8 cellular contexts compared by ENCODE assay signal in the genomic region with DNA sequence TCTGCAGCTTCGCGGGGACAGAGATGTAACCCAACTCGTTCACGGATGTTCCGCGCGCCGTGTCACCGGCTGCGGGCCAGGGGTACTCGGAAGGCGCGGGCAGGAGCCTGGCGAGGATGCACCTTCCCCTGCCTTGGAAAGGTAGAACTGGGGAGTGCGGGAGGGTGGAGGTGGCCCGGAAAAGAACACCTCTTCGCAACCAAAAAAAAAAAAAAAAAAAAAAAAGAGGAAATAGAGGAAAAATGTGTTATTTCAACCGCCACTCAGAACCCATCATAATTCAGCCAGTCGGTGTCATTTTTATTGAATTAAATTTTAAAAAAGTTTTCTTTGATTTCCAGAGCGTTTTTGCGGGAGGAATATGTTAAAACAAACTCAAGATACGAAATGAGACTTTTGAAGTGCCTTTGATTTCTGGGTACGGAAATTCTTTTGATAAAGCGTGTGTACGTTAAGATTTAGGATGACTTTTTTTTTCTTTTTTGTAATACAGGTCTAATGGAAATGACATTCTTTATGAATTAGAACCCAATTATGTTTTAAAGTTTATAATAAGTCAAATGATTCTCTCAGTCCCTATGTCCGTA. TPM values are rescaled to one million over a fixed set of nuclear protein-coding genes. Genes with fewer than 3 reads are reported as not detected.
A peak's percentile ranks its signal among the peaks of the same experiment; 100 is the strongest.
DNase-seq lines count a peak whose midpoint lies in the region; ATAC-seq and TF ChIP-seq lines count a peak whose summit lies in the region.

No MANE protein-coding gene starts in this region.

- WGBS in thymus, result under 1% methylated on average over 26 of the region's 26 CpGs

- peaks cover 20% of the 10 kb centered on the region for H3K4me1 ChIP-seq in thymus (ENCODE audit: control insufficient read depth, insufficient read depth, low read length)

- no peaks in the 10 kb centered on the region for H3K9me3 Mint-ChIP-seq in activated T-cell treated with anti-CD3 and anti-CD28 coated beads, Interleukin-2, amount 50 U/mL, for 24 hours
- H3K9me3 Mint-ChIP-seq in activated naive CD8-positive, alpha-beta T cell treated with anti-CD3 and anti-CD28 coated beads for 36 hours, result no peaks in the 10 kb centered on the region

- H3K27ac ChIP-seq in thymus (ENCODE audit: low read depth), result peak overlapping the region; percentile 100

- H3K4me3 ChIP-seq in kidney epithelial cell (ENCODE audit: low read depth, low read length), result peak overlapping the region; percentile 89
- peak overlapping the region; percentile 94 for H3K4me3 ChIP-seq in thymus (ENCODE audit: low read length)

- TF ChIP-seq CTCF in kidney epithelial cell (IDR thresholded peaks at IDR 0.05; ENCODE audit: insufficient read depth, low read length, poor library complexity, severe bottlenecking), result no peak

- ATAC-seq in GM19467 (IDR thresholded peaks at IDR 0.05; ENCODE audit: unreplicated experiment) (no peak), GM18519 (IDR thresholded peaks at IDR 0.05; ENCODE audit: low FRiP score, unreplicated experiment) (no peak)

- H3K4me1 Mint-ChIP-seq in activated T-cell treated with anti-CD3 and anti-CD28 coated beads, Interleukin-2, amount 50 U/mL, for 24 hours (ENCODE audit: low read depth), result peaks cover 53% of the 10 kb centered on the region
- peaks cover 44% of the 10 kb centered on the region for H3K4me1 Mint-ChIP-seq in activated naive CD8-positive, alpha-beta T cell treated with anti-CD3 and anti-CD28 coated beads for 36 hours

- H3K27me3 ChIP-seq in kidney epithelial cell (ENCODE audit: control insufficient read depth, insufficient read depth, low read length) (no peaks in the 10 kb centered on the region), thymus (ENCODE audit: control insufficient read depth, insufficient read depth) (no peaks in the 10 kb centered on the region)

- no peaks in the 10 kb centered on the region for H3K27me3 Mint-ChIP-seq in activated T-cell treated with anti-CD3 and anti-CD28 coated beads, Interleukin-2, amount 50 U/mL, for 24 hours
- peaks cover 4% of the 10 kb centered on the region for H3K27me3 Mint-ChIP-seq in activated naive CD8-positive, alpha-beta T cell treated with anti-CD3 and anti-CD28 coated beads for 36 hours

- no peak for DNase-seq in activated T-cell treated with anti-CD3 and anti-CD28 coated beads, Interleukin-2, amount 50 U/mL, for 24 hours
- DNase-seq in activated T-cell treated with anti-CD3 and anti-CD28 coated beads for 4 hours, result no peak
- no peak for DNase-seq in activated naive CD8-positive, alpha-beta T cell treated with anti-CD3 and anti-CD28 coated beads for 36 hours
- DNase-seq in kidney epithelial cell (ENCODE audit: low read depth), result no peak
- no peak for DNase-seq in CD1c-positive myeloid dendritic cell (ENCODE audit: extremely low spot score)

- H3K4me3 Mint-ChIP-seq in activated T-cell treated with anti-CD3 and anti-CD28 coated beads, Interleukin-2, amount 50 U/mL, for 24 hours, result peak overlapping the region; percentile 99
- peak overlapping the region; percentile 88 for H3K4me3 Mint-ChIP-seq in activated naive CD8-positive, alpha-beta T cell treated with anti-CD3 and anti-CD28 coated beads for 36 hours

- H3K9me3 ChIP-seq in thymus (ENCODE audit: control insufficient read depth), result no peaks in the 10 kb centered on the region

- H3K36me3 Mint-ChIP-seq in activated T-cell treated with anti-CD3 and anti-CD28 coated beads, Interleukin-2, amount 50 U/mL, for 24 hours (ENCODE audit: low read depth), result peaks cover 64% of the 10 kb centered on the region
- peaks cover 54% of the 10 kb centered on the region for H3K36me3 Mint-ChIP-seq in activated naive CD8-positive, alpha-beta T cell treated with anti-CD3 and anti-CD28 coated beads for 36 hours

- peak overlapping the region; percentile 99 for H3K27ac Mint-ChIP-seq in activated T-cell treated with anti-CD3 and anti-CD28 coated beads, Interleukin-2, amount 50 U/mL, for 24 hours
- H3K27ac Mint-ChIP-seq in activated naive CD8-positive, alpha-beta T cell treated with anti-CD3 and anti-CD28 coated beads for 36 hours, result peak overlapping the region; percentile 99

- H3K36me3 ChIP-seq in kidney epithelial cell (ENCODE audit: control insufficient read depth, insufficient read depth, low read length), result no peaks in the 10 kb centered on the region
- H3K36me3 ChIP-seq in thymus (ENCODE audit: control insufficient read depth, insufficient read depth), result no peaks in the 10 kb centered on the region

RNA-seq across cellular contexts. Expression of gene CDKN1B, which starts 8.9 kb away (rescaled TPM):
- total RNA-seq in activated naive CD8-positive, alpha-beta T cell treated with anti-CD3 and anti-CD28 coated beads for 36 hours, result 10 to 100 TPM; 26.0 to 26.1 TPM
- total RNA-seq in kidney epithelial cell, result 25.5 and 26.5 TPM in 2 replicates
- 103 TPM for polyA plus RNA-seq in thymus

RNA-seq across cellular contexts. Expression of gene GPR19, which starts 30.1 kb away (rescaled TPM):
- 10 to 100 TPM; 10.3 to 11.3 TPM for total RNA-seq in activated naive CD8-positive, alpha-beta T cell treated with anti-CD3 and anti-CD28 coated beads for 36 hours
- total RNA-seq in kidney epithelial cell, result 0.27 and 0.84 TPM in 2 replicates
- 2.4 TPM for polyA plus RNA-seq in thymus

RNA-seq across cellular contexts. Expression of gene APOLD1, which starts 59.4 kb away (rescaled TPM):
- total RNA-seq in activated naive CD8-positive, alpha-beta T cell treated with anti-CD3 and anti-CD28 coated beads for 36 hours, result 1 to 10 TPM; 2.3 to 3.1 TPM
- 1.4 and 2.0 TPM in 2 replicates for total RNA-seq in kidney epithelial cell
- polyA plus RNA-seq in thymus, result 13.9 TPM
